ENCODE assay signal across 31 cellular contexts in genomic region chr9:27212621-27213020, GRCh38.
"Had no signal": no experiment of that assay in that cellular context is flagged by ENCODE, and none has a peak within 500 bp of the region (broad histone marks: within the 10 kb centered on the region; RNA-seq: fewer than 3 reads in every experiment).

No MANE protein-coding gene starts in this region.

- DNase-seq: activated CD4-positive, alpha-beta memory T cell treated with anti-CD3 and anti-CD28 coated beads for 36 hours; activated CD4-positive, alpha-beta T cell treated with anti-CD3 and anti-CD28 coated beads, Interleukin-2, amount 10 ng/mL, durations not matched to agents 7 days and 5 days; activated CD8-positive, alpha-beta memory T cell treated with anti-CD3 and anti-CD28 coated beads, Interleukin-2, amount 50 U/mL, for 4 hours; activated effector memory CD4-positive, alpha-beta T cell treated with Interleukin-2 at 50 U/mL for 16 hours; activated naive CD4-positive, alpha-beta T cell treated with Interleukin-2 at 50 U/mL for 16 hours; activated naive CD8-positive, alpha-beta T cell treated with anti-CD3 and anti-CD28 coated beads, Interleukin-2, amount 10 ng/mL, durations not matched to agents 7 days and 5 days; activated T-cell treated with anti-CD3 and anti-CD28 coated beads for 4 hours; activated T-cell treated with anti-CD3 and anti-CD28 coated beads, Interleukin-2, amount 50 U/mL, for 48 hours; amygdala; caudate nucleus; cerebellar nuclear complex; NCI-H1105; NCI-H1417 treated with DMSO at 0.1 percent for 48 hours; NCI-H187 treated with DMSO at 0.1 percent for 48 hours; NCI-H2081 treated with DMSO at 0.1 percent for 48 hours; NCI-H510A; NCI-H748 treated with DMSO at 0.1 percent for 48 hours; NK-92 treated with Interleukin-12 subunit alpha and Interleukin-12 subunit beta, amount 100 ng/mL, for 24 hours; PC-3; Peyer's patch; RPMI8226; SHP77 treated with DMSO at 0.1 percent for 48 hours; SK-N-SH had no signal

- H3K9ac ChIP-seq: KMS-11, SK-N-SH had no signal

- FAIRE-seq: bronchial epithelial cell, TTC549 had no signal

- H3K27me3 ChIP-seq: Peyer's patch, SJSA1 had no signal

- H3K36me3 Mint-ChIP-seq: activated CD4-positive, alpha-beta memory T cell treated with anti-CD3 and anti-CD28 coated beads for 36 hours; activated naive CD4-positive, alpha-beta T cell treated with anti-CD3 and anti-CD28 coated beads, Interleukin-2, amount 50 U/mL, for 24 hours; activated naive CD8-positive, alpha-beta T cell treated with anti-CD3 and anti-CD28 coated beads, Interleukin-2, amount 10 ng/mL, durations not matched to agents 7 days and 5 days; brain had no signal

- H3K27ac Mint-ChIP-seq: activated CD4-positive, alpha-beta memory T cell treated with anti-CD3 and anti-CD28 coated beads for 36 hours; activated CD4-positive, alpha-beta T cell treated with anti-CD3 and anti-CD28 coated beads, Interleukin-2, amount 10 ng/mL, durations not matched to agents 7 days and 5 days; activated naive CD4-positive, alpha-beta T cell treated with anti-CD3 and anti-CD28 coated beads, Interleukin-2, amount 50 U/mL, for 24 hours; activated naive CD8-positive, alpha-beta T cell treated with anti-CD3 and anti-CD28 coated beads, Interleukin-2, amount 10 ng/mL, durations not matched to agents 7 days and 5 days; brain; T-helper 1 cell treated with Interleukin-12 subunit alpha and Interleukin-12 subunit beta and Interleukin-4 antibody, amounts not matched to agents 30 μg/mL and 1 μg/mL, for 36 hours; T-helper 2 cell treated with Interferon-gamma antibody and Interleukin-4, amounts not matched to agents 5 μg/mL and 100 μg/mL, for 36 hours had no signal

- H3K4me1 ChIP-seq: Peyer's patch, SJSA1 had no signal

- H3K27me3 Mint-ChIP-seq: brain had no signal

- H3K27ac ChIP-seq: KMS-11, Peyer's patch, SJSA1 had no signal

- H3K9me3 Mint-ChIP-seq: activated CD4-positive, alpha-beta memory T cell treated with anti-CD3 and anti-CD28 coated beads for 36 hours; activated CD4-positive, alpha-beta T cell treated with anti-CD3 and anti-CD28 coated beads, Interleukin-2, amount 10 ng/mL, durations not matched to agents 7 days and 5 days; activated naive CD4-positive, alpha-beta T cell treated with anti-CD3 and anti-CD28 coated beads, Interleukin-2, amount 50 U/mL, for 24 hours; activated naive CD8-positive, alpha-beta T cell treated with anti-CD3 and anti-CD28 coated beads, Interleukin-2, amount 10 ng/mL, durations not matched to agents 7 days and 5 days; brain; T-helper 1 cell treated with Interleukin-12 subunit alpha and Interleukin-12 subunit beta and Interleukin-4 antibody, amounts not matched to agents 30 μg/mL and 1 μg/mL, for 36 hours; T-helper 2 cell treated with Interferon-gamma antibody and Interleukin-4, amounts not matched to agents 5 μg/mL and 100 μg/mL, for 36 hours had no signal

- H3K9me3 ChIP-seq: Peyer's patch, SJSA1, SK-N-SH had no signal

- H3K4me3 Mint-ChIP-seq: activated CD4-positive, alpha-beta memory T cell treated with anti-CD3 and anti-CD28 coated beads for 36 hours; activated CD4-positive, alpha-beta T cell treated with anti-CD3 and anti-CD28 coated beads, Interleukin-2, amount 10 ng/mL, durations not matched to agents 7 days and 5 days; activated naive CD4-positive, alpha-beta T cell treated with anti-CD3 and anti-CD28 coated beads, Interleukin-2, amount 50 U/mL, for 24 hours; activated naive CD8-positive, alpha-beta T cell treated with anti-CD3 and anti-CD28 coated beads, Interleukin-2, amount 10 ng/mL, durations not matched to agents 7 days and 5 days; brain; T-helper 1 cell treated with Interleukin-12 subunit alpha and Interleukin-12 subunit beta and Interleukin-4 antibody, amounts not matched to agents 30 μg/mL and 1 μg/mL, for 36 hours; T-helper 2 cell treated with Interferon-gamma antibody and Interleukin-4, amounts not matched to agents 5 μg/mL and 100 μg/mL, for 36 hours had no signal

- ATAC-seq: PC-3 had no signal

- H3K4me2 ChIP-seq: KMS-11, SK-N-SH had no signal

- H3K36me3 ChIP-seq: Peyer's patch, SJSA1 had no signal

- H3K4me3 ChIP-seq: Peyer's patch, SJSA1 had no signal

- H3K4me1 Mint-ChIP-seq: activated CD4-positive, alpha-beta T cell treated with anti-CD3 and anti-CD28 coated beads, Interleukin-2, amount 10 ng/mL, durations not matched to agents 7 days and 5 days; activated naive CD4-positive, alpha-beta T cell treated with anti-CD3 and anti-CD28 coated beads, Interleukin-2, amount 50 U/mL, for 24 hours had no signal
